10 cellular contexts compared by ENCODE assay signal in genomic region chr1:27455166-27455811, GRCh38. TPM values are rescaled to one million over a fixed set of nuclear protein-coding genes. Genes with fewer than 3 reads are reported as not detected.
DNase-seq lines count a peak whose midpoint lies in the region; ATAC-seq and TF ChIP-seq lines count a peak whose summit lies in the region.
"Had no signal": no experiment of that assay in that cellular context is flagged by ENCODE, and none has a peak within 500 bp of the region (broad histone marks: within the 10 kb centered on the region; RNA-seq: fewer than 3 reads in every experiment).

No MANE protein-coding gene starts in this region.

- ATAC-seq in GM21723 (IDR thresholded peaks at IDR 0.05; ENCODE audit: unreplicated experiment): no peak

- TF ChIP-seq CTCF in GM10266 (IDR thresholded peaks at IDR 0.05; ENCODE audit: control insufficient read depth, insufficient read depth, low read depth, missing control alignments): no peak

- no peaks in the 10 kb centered on the region for H3K27me3 Mint-ChIP-seq in activated naive CD8-positive, alpha-beta T cell treated with anti-CD3 and anti-CD28 coated beads for 36 hours
- H3K27me3 Mint-ChIP-seq in stimulated activated naive CD8-positive, alpha-beta T cell treated with anti-CD3 and anti-CD28 coated beads, Interleukin-15, Interleukin-2, amounts not matched to agents 100 ng/mL and 50 ng/mL, for 24 hours: no peaks in the 10 kb centered on the region

- H3K9me3 Mint-ChIP-seq in activated naive CD8-positive, alpha-beta T cell treated with anti-CD3 and anti-CD28 coated beads for 36 hours: no peaks in the 10 kb centered on the region
- H3K9me3 Mint-ChIP-seq in stimulated activated naive CD8-positive, alpha-beta T cell treated with anti-CD3 and anti-CD28 coated beads, Interleukin-15, Interleukin-2, amounts not matched to agents 100 ng/mL and 50 ng/mL, for 24 hours: no peaks in the 10 kb centered on the region

- peak; percentile 53 for DNase-seq in activated CD8-positive, alpha-beta memory T cell treated with anti-CD3 and anti-CD28 coated beads for 24 hours
- DNase-seq in activated CD8-positive, alpha-beta memory T cell treated with anti-CD3 and anti-CD28 coated beads, Interleukin-2, amount 50 U/mL, for 48 hours: no peak
- DNase-seq in activated naive CD8-positive, alpha-beta T cell treated with anti-CD3 and anti-CD28 coated beads for 36 hours: no peak
- peak; percentile 85 for DNase-seq in kidney glomerular epithelial cell (lab: John Stamatoyannopoulos, UW)
- DNase-seq in GM10266 (ENCODE audit: extremely low spot score): no peak
- no peak for DNase-seq in NCI-H2227 treated with DMSO at 0.1 percent for 48 hours (lab: John Stamatoyannopoulos, UW)
- DNase-seq: caudate nucleus, NCI-H1092 had no signal

- H3K4me3 Mint-ChIP-seq in activated naive CD8-positive, alpha-beta T cell treated with anti-CD3 and anti-CD28 coated beads for 36 hours: peak overlapping the region; percentile 6
- peak overlapping the region; percentile 4 for H3K4me3 Mint-ChIP-seq in stimulated activated naive CD8-positive, alpha-beta T cell treated with anti-CD3 and anti-CD28 coated beads, Interleukin-15, Interleukin-2, amounts not matched to agents 100 ng/mL and 50 ng/mL, for 24 hours

- H3K27ac Mint-ChIP-seq in activated naive CD8-positive, alpha-beta T cell treated with anti-CD3 and anti-CD28 coated beads for 36 hours: peak overlapping the region; percentile 66
- peak overlapping the region; percentile 82 for H3K27ac Mint-ChIP-seq in stimulated activated naive CD8-positive, alpha-beta T cell treated with anti-CD3 and anti-CD28 coated beads, Interleukin-15, Interleukin-2, amounts not matched to agents 100 ng/mL and 50 ng/mL, for 24 hours

- H3K4me1 Mint-ChIP-seq in activated naive CD8-positive, alpha-beta T cell treated with anti-CD3 and anti-CD28 coated beads for 36 hours: peaks cover 49% of the 10 kb centered on the region
- H3K4me1 Mint-ChIP-seq in stimulated activated naive CD8-positive, alpha-beta T cell treated with anti-CD3 and anti-CD28 coated beads, Interleukin-15, Interleukin-2, amounts not matched to agents 100 ng/mL and 50 ng/mL, for 24 hours (ENCODE audit: low read depth): peaks cover 61% of the 10 kb centered on the region

- H3K36me3 Mint-ChIP-seq in activated naive CD8-positive, alpha-beta T cell treated with anti-CD3 and anti-CD28 coated beads for 36 hours: peaks cover 8% of the 10 kb centered on the region
- peaks cover 18% of the 10 kb centered on the region for H3K36me3 Mint-ChIP-seq in stimulated activated naive CD8-positive, alpha-beta T cell treated with anti-CD3 and anti-CD28 coated beads, Interleukin-15, Interleukin-2, amounts not matched to agents 100 ng/mL and 50 ng/mL, for 24 hours (ENCODE audit: low read depth)

RNA-seq across cellular contexts. Expression of gene WASF2, which starts 34.7 kb away (rescaled TPM):
- total RNA-seq in activated naive CD8-positive, alpha-beta T cell treated with anti-CD3 and anti-CD28 coated beads for 36 hours: 100 to 1,000 TPM; 103 TPM

Comparison
In these comparisons a context has a peak if more than half of its experiments do, and no peak if none do; other contexts are left out.
1. DNase-seq: peak in activated CD8-positive, alpha-beta memory T cell treated with anti-CD3 and anti-CD28 coated beads for 24 hours (single experiment) and kidney glomerular epithelial cell (single experiment); none in activated CD8-positive, alpha-beta memory T cell treated with anti-CD3 and anti-CD28 coated beads, Interleukin-2, amount 50 U/mL, for 48 hours (single experiment), activated naive CD8-positive, alpha-beta T cell treated with anti-CD3 and anti-CD28 coated beads for 36 hours (single experiment), GM10266 (single experiment) and NCI-H2227 treated with DMSO at 0.1 percent for 48 hours (single experiment).